Comparison of ENCODE assay signal across 1 cellular context in genomic region chr1:180282401-180282800, GRCh38.
TF ChIP-seq lines count a peak whose summit lies in the region.

No MANE protein-coding gene starts in this region.

TF ChIP-seq in K562, 482 proteins besides CTCF, POLR2A, EP300 and RAD21 (continued from another document):
- no peak for TF ChIP-seq SREBF2 (CRISPR knock-in tag; IDR thresholded peaks at IDR 0.05)
- TF ChIP-seq PKNOX1 (IDR thresholded peaks at IDR 0.05), result peak; percentile 17; the same call in 1 of the 2 replicates
